In the genomic region with DNA sequence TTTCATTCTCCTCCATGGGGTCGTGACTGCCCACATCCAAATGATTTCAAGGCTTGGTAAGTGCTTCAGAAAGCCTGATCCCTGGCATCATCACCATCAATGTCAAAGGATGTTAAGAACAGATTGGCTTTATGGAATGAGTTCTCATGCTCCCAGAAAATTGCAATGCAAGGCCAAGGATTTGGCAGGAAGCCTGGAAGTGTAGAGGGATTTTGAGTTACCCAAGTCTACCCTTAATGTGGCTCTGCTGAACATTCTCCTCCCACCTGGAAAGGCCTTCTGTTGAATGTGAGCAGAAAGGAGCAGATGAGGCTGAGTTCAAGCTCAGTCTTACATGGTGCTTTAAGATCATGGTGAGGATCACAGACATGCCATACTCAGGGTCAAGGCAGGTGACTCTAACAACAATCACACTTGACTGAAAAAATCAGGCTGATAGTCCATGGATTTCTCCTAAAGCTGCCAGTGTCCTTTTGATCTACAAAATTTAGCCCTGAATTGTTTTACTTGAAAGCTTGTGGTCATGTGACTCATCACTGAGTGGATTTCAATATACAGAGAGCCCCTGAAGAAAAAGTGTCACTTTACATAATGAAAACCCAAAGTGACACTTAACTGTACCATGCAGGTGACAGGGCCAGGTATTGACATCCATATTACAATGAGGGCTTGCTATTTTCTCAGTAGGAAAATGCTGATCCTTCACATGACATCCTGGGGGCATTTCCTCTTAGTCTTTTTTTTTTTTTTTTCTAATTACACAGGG, we compare ENCODE assay signal across 21 cellular contexts.
DNase-seq lines count a peak whose midpoint lies in the region; ATAC-seq and TF ChIP-seq lines count a peak whose summit lies in the region.
"Had no signal": no experiment of that assay in that cellular context is flagged by ENCODE, and none has a peak within 500 bp of the region (broad histone marks: within the 10 kb centered on the region; RNA-seq: fewer than 3 reads in every experiment).

No MANE protein-coding gene starts in this region.

- no peak for TF ChIP-seq POLR2A in heart left ventricle (IDR thresholded peaks at IDR 0.05)

- H3K27me3 ChIP-seq in heart left ventricle (no peaks in the 10 kb centered on the region), PC-9 (ENCODE audit: insufficient read depth, low read depth) (no peaks in the 10 kb centered on the region), dorsolateral prefrontal cortex (no peaks in the 10 kb centered on the region), stomach smooth muscle (ENCODE audit: control insufficient read depth in 1 of 2, insufficient read depth in 2 of 2, low read length in 2 of 2) (no peaks in the 10 kb centered on the region), Karpas-422 (ENCODE audit: low read length) (no peaks in the 10 kb centered on the region)
- H3K27me3 ChIP-seq: left lung had no signal

- H3K4me1 ChIP-seq in heart left ventricle, result peaks cover 0 to 91% (median 45%) of the 10 kb centered on the region in 12 donors
- H3K4me1 ChIP-seq in PC-9 (replicated peaks; ENCODE audit: insufficient read depth), result peaks cover 40% of the 10 kb centered on the region
- H3K4me1 ChIP-seq in stomach smooth muscle (ENCODE audit: control insufficient read depth, insufficient read depth, low read length), result peaks cover 84% of the 10 kb centered on the region
- no peaks in the 10 kb centered on the region for H3K4me1 ChIP-seq in Karpas-422 (ENCODE audit: low read length)
- H3K4me1 ChIP-seq: parathyroid adenoma had no signal

- no TSS peak for BruUV-seq in PC-9 (replicated peaks; lab: Mats Ljungman, UMichigan)

- H3K4me2 ChIP-seq in PC-9, result no peak overlapping the region
- no peak overlapping the region for H3K4me2 ChIP-seq in Karpas-422 (ENCODE audit: low read depth, low read length, poor library complexity, severe bottlenecking)
- H3K4me2 ChIP-seq: KMS-11 had no signal

- no peak overlapping the region for H2AFZ ChIP-seq in PC-9
- H2AFZ ChIP-seq in Karpas-422 (ENCODE audit: low read length), result no peak overlapping the region
- H2AFZ ChIP-seq: parathyroid adenoma had no signal

- H3K79me2 ChIP-seq in PC-9 (ENCODE audit: low read depth), result no peaks in the 10 kb centered on the region
- no peaks in the 10 kb centered on the region for H3K79me2 ChIP-seq in Karpas-422 (ENCODE audit: low read length)

- H4K20me1 ChIP-seq in PC-9 (ENCODE audit: insufficient read depth) (no peaks in the 10 kb centered on the region), Karpas-422 (ENCODE audit: insufficient read depth, low read depth, low read length) (no peaks in the 10 kb centered on the region)

- H3K9ac ChIP-seq in stomach smooth muscle (ENCODE audit: low read length in 2 of 2) (no peak overlapping the region), Karpas-422 (ENCODE audit: low read length) (no peak overlapping the region)
- H3K9ac ChIP-seq: KMS-11, parathyroid adenoma had no signal

- CTCF ChIA-PET in PC-9 (lab: Charles Lee), result no interaction called here

- no peak for TF ChIP-seq CTCF in heart left ventricle (IDR thresholded peaks at IDR 0.05)
- TF ChIP-seq CTCF in PC-9 (conservative IDR thresholded peaks at IDR 0.05), result no peak
- no peak for TF ChIP-seq CTCF in dorsolateral prefrontal cortex (IDR thresholded peaks at IDR 0.05 in 54 of 56, conservative IDR thresholded peaks at IDR 0.05 in 2 of 56; ENCODE audit: low read depth in 1 of 56, partially characterized antibody in 56 of 56)

- H3K4me3 ChIP-seq in heart left ventricle (no peak overlapping the region), PC-9 (no peak overlapping the region), dorsolateral prefrontal cortex (no peak overlapping the region), stomach smooth muscle (ENCODE audit: low read length in 2 of 2) (no peak overlapping the region), Karpas-422 (ENCODE audit: low read length) (no peak overlapping the region)
- H3K4me3 ChIP-seq: left lung had no signal

- H3F3A ChIP-seq in PC-9 (ENCODE audit: insufficient read depth, low read depth), result peaks cover 23% of the 10 kb centered on the region; the same call in 1 of the 2 replicates

- H3K9me3 ChIP-seq in heart left ventricle, result no peaks in the 10 kb centered on the region
- no peaks in the 10 kb centered on the region for H3K9me3 ChIP-seq in PC-9 (ENCODE audit: insufficient read depth, low read depth)
- H3K9me3 ChIP-seq in stomach smooth muscle (ENCODE audit: control insufficient read depth in 2 of 2, low read length in 2 of 2), result no peaks in the 10 kb centered on the region
- no peaks in the 10 kb centered on the region for H3K9me3 ChIP-seq in Karpas-422 (ENCODE audit: low read length)
- H3K9me3 ChIP-seq: left lung had no signal

- WGBS in heart left ventricle, 4 donors, result 58 to 88% (median 84%) methylated on average over 1 of the region's 1 CpG

- POLR2A ChIA-PET in PC-9 (lab: Charles Lee; ENCODE audit: unreplicated experiment), result no interaction called here

- DNase-seq in heart left ventricle, result no peak
- no peak for DNase-seq in cardiac septum (ENCODE audit: low spot score)
- peak in 1 of 2 experiments; percentile 43 for DNase-seq in PC-9
- no peak for DNase-seq in dorsolateral prefrontal cortex
- no peak for DNase-seq in Karpas-422
- DNase-seq: activated gamma-delta T cell; amniotic stem cell; effector memory CD4-positive, alpha-beta T cell; glutamatergic neuron; left lung; NCI-H1092 treated with DMSO at 0.1 percent for 48 hours; NCI-H2081 treated with DMSO at 0.1 percent for 48 hours; NCI-H524 treated with DMSO at 0.1 percent for 48 hours; nephron progenitor cell; trophoblast cell had no signal

- H3K36me3 ChIP-seq in heart left ventricle (peaks cover 1 to 94% (median 51%) of the 10 kb centered on the region in 9 donors), PC-9 (ENCODE audit: low read depth) (no peaks in the 10 kb centered on the region), stomach smooth muscle (ENCODE audit: control insufficient read depth in 2 of 2, insufficient read depth in 2 of 2, low read length in 2 of 2) (peaks cover 46 to 59% of the 10 kb centered on the region in 2 donors), Karpas-422 (ENCODE audit: insufficient read depth, low read length) (no peaks in the 10 kb centered on the region)

- H3K9me2 ChIP-seq in PC-9 (ENCODE audit: insufficient read depth) (no peaks in the 10 kb centered on the region), Karpas-422 (replicated peaks; ENCODE audit: insufficient read depth, low read length) (no peaks in the 10 kb centered on the region)

- ATAC-seq in heart left ventricle (no peak), HG02610 (IDR thresholded peaks at IDR 0.05; ENCODE audit: unreplicated experiment) (no peak), HG03469 (IDR thresholded peaks at IDR 0.05; ENCODE audit: unreplicated experiment) (no peak)
- ATAC-seq: left lung; stimulated activated memory B cell treated with anti-CD40 and anti-IgM and Interleukin-4, amounts not matched to agents 10 μg/mL and 1 μg/mL and 100 μg/mL, for 72 hours had no signal

- intact Hi-C loops in heart left ventricle (cut with DNase I) (no loop called here), cardiac septum (cut with DNase I) (no loop called here), PC-9 (cut with micrococcal nuclease; ENCODE audit: unreplicated experiment) (no loop called here), dorsolateral prefrontal cortex (cut with DNase I) (no loop called here)

- H3K27ac ChIP-seq in heart left ventricle (peak overlapping the region in 9 of 12 donors; percentile 39 to 98 (median 90)), PC-9 (peak overlapping the region; percentile 34; the same call in 1 of the 2 replicates), dorsolateral prefrontal cortex (peak overlapping the region in 52 of 59 donors; percentile 22 to 93 (median 70)), stomach smooth muscle (ENCODE audit: low read length) (peak overlapping the region; percentile 64), Karpas-422 (ENCODE audit: low read length) (no peak overlapping the region)
- H3K27ac ChIP-seq: KMS-11, left lung, parathyroid adenoma had no signal
